In the genomic region with DNA sequence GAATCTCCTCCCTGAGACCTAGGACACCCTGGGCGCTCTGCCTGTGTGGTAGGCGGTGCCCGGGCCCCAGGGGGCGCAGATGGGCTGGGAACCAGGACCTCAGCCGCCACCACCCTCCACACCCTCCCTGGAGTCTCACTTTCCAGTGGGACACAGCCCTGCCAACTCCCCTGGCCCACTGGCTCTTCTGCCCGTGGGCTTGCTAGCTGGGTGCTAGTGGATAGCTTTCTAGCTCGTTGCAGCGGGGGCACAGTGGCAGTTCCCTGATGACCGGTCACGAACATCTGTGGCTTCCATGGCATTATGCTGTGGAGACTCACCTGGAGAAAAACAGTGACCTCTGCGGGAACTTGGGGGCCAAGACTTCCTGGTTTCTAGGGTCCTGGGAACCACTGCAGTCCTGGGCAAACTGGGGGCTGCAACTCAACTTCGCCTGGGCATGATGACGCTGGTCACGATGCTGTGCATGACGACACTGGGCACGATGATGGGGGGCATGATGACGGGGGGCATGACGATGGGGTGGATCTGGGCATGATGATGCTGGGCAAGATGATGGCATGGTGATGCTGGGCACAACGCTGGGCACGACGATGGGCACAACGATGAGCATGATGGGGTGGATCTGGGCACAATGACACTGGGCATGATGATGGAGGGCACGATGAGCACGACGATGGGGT, we compare ENCODE assay signal across 1 cellular context.
TF ChIP-seq lines count a peak whose summit lies in the region.

No MANE protein-coding gene starts in this region.

TF ChIP-seq in IMR-90, 13 proteins besides CTCF, POLR2A, EP300 and RAD21:
- TF ChIP-seq FOS (IDR thresholded peaks at IDR 0.05; ENCODE audit: low read depth, low read length) = no peak
- TF ChIP-seq MAZ (IDR thresholded peaks at IDR 0.05; ENCODE audit: borderline replicate concordance, low read depth, low read length) = no peak
TF ChIP-seq in IMR-90: peak in this region for 0.
